In genomic region chr1:183185941-183186490, GRCh38 we compare ENCODE assay signal across 8 cellular contexts.
DNase-seq lines count a peak whose midpoint lies in the region; ATAC-seq and TF ChIP-seq lines count a peak whose summit lies in the region.

Gene LAMC2 (plus strand): TSS chr1:183186264. CDS start chr1:183186353, 89 bp downstream.

- ATAC-seq in HG03159 (IDR thresholded peaks at IDR 0.05; ENCODE audit: unreplicated experiment) (no peak), GM18505 (IDR thresholded peaks at IDR 0.05; ENCODE audit: unreplicated experiment) (no peak)

- TF ChIP-seq CTCF in astrocyte of the cerebellum (IDR thresholded peaks at IDR 0.05; ENCODE audit: low read depth, low read length, missing control alignments): peak; percentile 42

- H3K36me3 Mint-ChIP-seq in activated naive CD4-positive, alpha-beta T cell treated with anti-CD3 and anti-CD28 coated beads, Interleukin-2, amount 10 ng/mL, durations not matched to agents 7 days and 5 days: no peaks in the 10 kb centered on the region

- TF ChIP-seq POLR2A in GM18505 (IDR thresholded peaks at IDR 0.05; ENCODE audit: borderline replicate concordance, extremely low read depth, insufficient read depth, insufficient read length): no peak

- CTCF ChIA-PET in activated naive CD4-positive, alpha-beta T cell treated with anti-CD3 and anti-CD28 coated beads, Interleukin-2, amount 10 ng/mL, durations not matched to agents 7 days and 5 days (lab: Charles Lee): interaction anchor here (0.6 kb wide), 1 partner anchor 221 kb away, joined by 3 read pairs; no protein-coding TSS in a partner anchor

- H3K4me3 ChIP-seq in astrocyte of the cerebellum (ENCODE audit: low read depth, low read length): peak within 1 kb of the TSS; percentile 38

- peak; percentile 30 for DNase-seq in activated naive CD4-positive, alpha-beta T cell treated with anti-CD3 and anti-CD28 coated beads, Interleukin-2, amount 10 ng/mL, durations not matched to agents 7 days and 5 days
- DNase-seq in activated naive CD4-positive, alpha-beta T cell (lab: John Stamatoyannopoulos, UW): no peak
- DNase-seq in astrocyte of the cerebellum (ENCODE audit: low read depth) (peak; percentile 15), iPS-NIHi11 (ENCODE audit: low spot score) (peak; percentile 85)
- peak; percentile 42 for DNase-seq in stimulated activated CD8-positive, alpha-beta memory T cell treated with anti-CD3 and anti-CD28 coated beads, Interleukin-4, amount 100 ng/mL, for 48 hours
- DNase-seq in activated CD4-positive, alpha-beta T cell treated with anti-CD3 and anti-CD28 coated beads, Interleukin-2, amount 50 U/mL, for 1 hour: no peak

- in situ Hi-C loops in astrocyte of the cerebellum (cut with HindIII; ENCODE audit: low sequenced_read_pairs): no loop called here

- peaks cover 36% of the 10 kb centered on the region for H3K27me3 Mint-ChIP-seq in activated naive CD4-positive, alpha-beta T cell treated with anti-CD3 and anti-CD28 coated beads, Interleukin-2, amount 10 ng/mL, durations not matched to agents 7 days and 5 days

- no peaks in the 10 kb centered on the region for H3K9me3 Mint-ChIP-seq in activated naive CD4-positive, alpha-beta T cell treated with anti-CD3 and anti-CD28 coated beads, Interleukin-2, amount 10 ng/mL, durations not matched to agents 7 days and 5 days

- H3K4me1 Mint-ChIP-seq in activated naive CD4-positive, alpha-beta T cell treated with anti-CD3 and anti-CD28 coated beads, Interleukin-2, amount 10 ng/mL, durations not matched to agents 7 days and 5 days: peaks cover 4% of the 10 kb centered on the region

- H3K4me3 Mint-ChIP-seq in activated naive CD4-positive, alpha-beta T cell treated with anti-CD3 and anti-CD28 coated beads, Interleukin-2, amount 10 ng/mL, durations not matched to agents 7 days and 5 days: peak within 1 kb of the TSS; percentile 30

- H3K27ac Mint-ChIP-seq in activated naive CD4-positive, alpha-beta T cell treated with anti-CD3 and anti-CD28 coated beads, Interleukin-2, amount 10 ng/mL, durations not matched to agents 7 days and 5 days: no peak within 1 kb of the TSS

Comparison
In these comparisons a context has a peak if more than half of its experiments do, and no peak if none do; other contexts are left out.
1. DNase-seq: peak in activated naive CD4-positive, alpha-beta T cell treated with anti-CD3 and anti-CD28 coated beads, Interleukin-2, amount 10 ng/mL, durations not matched to agents 7 days and 5 days (single experiment), astrocyte of the cerebellum (single experiment), iPS-NIHi11 (single experiment) and stimulated activated CD8-positive, alpha-beta memory T cell treated with anti-CD3 and anti-CD28 coated beads, Interleukin-4, amount 100 ng/mL, for 48 hours (single experiment); none in activated naive CD4-positive, alpha-beta T cell (0 of 4) and activated CD4-positive, alpha-beta T cell treated with anti-CD3 and anti-CD28 coated beads, Interleukin-2, amount 50 U/mL, for 1 hour (single experiment).